In genomic region chr7:114086491-114086905, GRCh38 we compare ENCODE assay signal across 9 cellular contexts.
DNase-seq lines count a peak whose midpoint lies in the region; ATAC-seq, FAIRE-seq and TF ChIP-seq lines count a peak whose summit lies in the region.
"Had no signal": no experiment of that assay in that cellular context is flagged by ENCODE, and none has a peak within 500 bp of the region (broad histone marks: within the 10 kb centered on the region; RNA-seq: fewer than 3 reads in every experiment).

No MANE protein-coding gene starts in this region.

- intact Hi-C loops in GM12878 (cut with micrococcal nuclease; ENCODE audit: unreplicated experiment) = loop anchor here (10.0 kb wide), 1 partner anchor 318 kb away; no protein-coding TSS in a partner anchor

- peak overlapping the region; percentile 39; the same call in 1 of the 2 replicates for H2AFZ ChIP-seq in GM12878 (ENCODE audit: control insufficient read depth, low read depth, low read length)
- H2AFZ ChIP-seq in keratinocyte (ENCODE audit: control insufficient read depth, low read length) = peak overlapping the region; percentile 82

- no peak for TF ChIP-seq EP300 in GM12878 (IDR thresholded peaks at IDR 0.05; ENCODE audit: borderline replicate concordance in 1 of 2, control insufficient read depth in 1 of 2, low read depth in 2 of 2, low read length in 2 of 2)

- peaks cover 69% of the 10 kb centered on the region for H3K27me3 Mint-ChIP-seq in stimulated activated naive CD8-positive, alpha-beta T cell treated with anti-CD3 and anti-CD28 coated beads, Interleukin-15, amount 100 ng/mL, for 72 hours

- TF ChIP-seq CTCF in GM12878 (IDR thresholded peaks at IDR 0.05 in 2 of 3, conservative IDR thresholded peaks at IDR 0.05 in 1 of 3; ENCODE audit: control insufficient read depth in 2 of 3, extremely low read depth in 1 of 3, insufficient read depth in 1 of 3, low read depth in 3 of 3, low read length in 3 of 3) = no peak
- TF ChIP-seq CTCF in keratinocyte (optimal IDR thresholded peaks at IDR 0.05 in 1 of 3, IDR thresholded peaks at IDR 0.05 in 1 of 3, conservative IDR thresholded peaks at IDR 0.05 in 1 of 3; ENCODE audit: extremely low read depth in 1 of 3, insufficient read depth in 2 of 3, low read length in 3 of 3) = no peak

- peak overlapping the region; percentile 68; the same call in 1 of the 2 replicates for H3K4me3 ChIP-seq in GM12878
- peak overlapping the region; percentile 57 to 81 (median 71) for H3K4me3 ChIP-seq in keratinocyte (ENCODE audit: control insufficient read depth in 2 of 3, extremely low read depth in 1 of 3, insufficient read depth in 2 of 3, low read depth in 1 of 3, low read length in 3 of 3)
- H3K4me3 ChIP-seq: K562 had no signal

- H3K27ac ChIP-seq in GM12878 (ENCODE audit: control insufficient read depth, insufficient read depth) = no peak overlapping the region
- H3K27ac ChIP-seq in keratinocyte (ENCODE audit: control insufficient read depth, insufficient read depth, low read length) = no peak overlapping the region

- RAD21 ChIA-PET in GM12878 (lab: Charles Lee; ENCODE audit: unreplicated experiment) = no interaction called here

- H3K27me3 ChIP-seq in GM12878 (replicated peaks in 1 of 2; ENCODE audit: control insufficient read depth in 2 of 2, insufficient read depth in 2 of 2, low read length in 1 of 2) (peaks cover 6 to 35% of the 10 kb centered on the region in 2 experiments), keratinocyte (ENCODE audit: control insufficient read depth, extremely low read depth, insufficient read depth, low read length) (peaks cover 35% of the 10 kb centered on the region)

- H3K79me2 ChIP-seq in GM12878 (ENCODE audit: control insufficient read depth, insufficient read depth, low read length) (no peaks in the 10 kb centered on the region), keratinocyte (ENCODE audit: control insufficient read depth, insufficient read depth, low read length) (no peaks in the 10 kb centered on the region)

- H3K9ac ChIP-seq in GM12878 (ENCODE audit: control insufficient read depth, insufficient read depth, low read length) (no peak overlapping the region), keratinocyte (ENCODE audit: control insufficient read depth, extremely low read depth, insufficient read depth, low read length) (peak overlapping the region; percentile 13)

- no peaks in the 10 kb centered on the region for H3K9me3 Mint-ChIP-seq in stimulated activated naive CD8-positive, alpha-beta T cell treated with anti-CD3 and anti-CD28 coated beads, Interleukin-15, amount 100 ng/mL, for 72 hours

- TF ChIP-seq POLR2A in GM12878 (IDR thresholded peaks at IDR 0.05; ENCODE audit: low read depth, low read length) = no peak

- no peak for TF ChIP-seq RAD21 in GM12878 (IDR thresholded peaks at IDR 0.05; ENCODE audit: insufficient read depth, low read depth, low read length)

- POLR2A ChIA-PET in GM12878 (lab: Charles Lee) = no interaction called here

- dilution Hi-C loops in keratinocyte (cut with MboI; ENCODE audit: extremely low pct_ligation_motif_present, low sequenced_read_pairs) = no loop called here

- in situ Hi-C loops in GM12878 (cut with MboI) = no loop called here

- H3K9me3 ChIP-seq in GM12878 (replicated peaks; ENCODE audit: control insufficient read depth, insufficient read depth, low read length) (no peaks in the 10 kb centered on the region), keratinocyte (ENCODE audit: control insufficient read depth, low read depth, low read length) (no peaks in the 10 kb centered on the region)

- no peaks in the 10 kb centered on the region; the same call in 1 of the 2 replicates for H3K4me1 ChIP-seq in GM12878 (ENCODE audit: control insufficient read depth, insufficient read depth, low read length)
- peaks cover 12% of the 10 kb centered on the region for H3K4me1 ChIP-seq in keratinocyte (ENCODE audit: control insufficient read depth, extremely low read depth, insufficient read depth, low read length)

- H3K4me1 Mint-ChIP-seq in stimulated activated naive CD8-positive, alpha-beta T cell treated with anti-CD3 and anti-CD28 coated beads, Interleukin-15, amount 100 ng/mL, for 72 hours = peaks cover 52% of the 10 kb centered on the region

- H3K4me2 ChIP-seq in GM12878 (ENCODE audit: control insufficient read depth, insufficient read depth) (peak overlapping the region; percentile 82; the same call in 1 of the 2 replicates), keratinocyte (ENCODE audit: control insufficient read depth, extremely low read depth, insufficient read depth, low read depth, low read length) (peak overlapping the region; percentile 85)

- DNase-seq in COLO668 (lab: John Stamatoyannopoulos, UW; ENCODE audit: unreplicated experiment) (peak; percentile 63), GM12878 (ENCODE audit: low read depth, low spot score) (no peak), keratinocyte (ENCODE audit: low read depth, low spot score) (no peak), HPDE6-E6E7 (ENCODE audit: extremely low spot score) (no peak)
- DNase-seq in stimulated activated naive CD8-positive, alpha-beta T cell treated with anti-CD3 and anti-CD28 coated beads, Interleukin-15, amount 100 ng/mL, for 72 hours = no peak

- ATAC-seq in HG03520 (IDR thresholded peaks at IDR 0.05; ENCODE audit: unreplicated experiment) = peak; percentile 28
- ATAC-seq in GM12878 = 0 out of 3 replicates have a peak, but pooled peaks have one; percentile 10
- ATAC-seq in stimulated activated naive CD8-positive, alpha-beta T cell treated with anti-CD3 and anti-CD28 coated beads, Interleukin-15, amount 100 ng/mL, for 72 hours = peak; percentile 32
- ATAC-seq in HG02610 (IDR thresholded peaks at IDR 0.05; ENCODE audit: unreplicated experiment) = no peak
- no peak for ATAC-seq in GM21381 (IDR thresholded peaks at IDR 0.05; ENCODE audit: unreplicated experiment)
- ATAC-seq: K562 had no signal

- H4K20me1 ChIP-seq in GM12878 (ENCODE audit: control insufficient read depth, insufficient read depth) (no peaks in the 10 kb centered on the region), keratinocyte (ENCODE audit: control insufficient read depth, extremely low read depth, insufficient read depth, low read length) (no peaks in the 10 kb centered on the region)

- no peak overlapping the region for H3K27ac Mint-ChIP-seq in stimulated activated naive CD8-positive, alpha-beta T cell treated with anti-CD3 and anti-CD28 coated beads, Interleukin-15, amount 100 ng/mL, for 72 hours

- H3K9me1 ChIP-seq in keratinocyte (ENCODE audit: control insufficient read depth, extremely low read depth, insufficient read depth, low read length) = no peaks in the 10 kb centered on the region

- H3K36me3 ChIP-seq in GM12878 (ENCODE audit: control insufficient read depth in 2 of 2, insufficient read depth in 2 of 2, low read length in 1 of 2) (no peaks in the 10 kb centered on the region), keratinocyte (ENCODE audit: control insufficient read depth in 2 of 2, extremely low read depth in 1 of 2, insufficient read depth in 2 of 2, low read length in 2 of 2) (no peaks in the 10 kb centered on the region)

- no TSS peak for BruUV-seq in GM12878 (replicated peaks; lab: Mats Ljungman, UMichigan)

- CTCF ChIA-PET in GM12878 (lab: Yijun Ruan, JAX) = no interaction called here

- FAIRE-seq in GM12878 (lab: Jason Lieb, UNC) = no peak
- FAIRE-seq in keratinocyte (lab: Jason Lieb, UNC) = no peak
- FAIRE-seq: K562 had no signal

- H3K4me3 Mint-ChIP-seq in stimulated activated naive CD8-positive, alpha-beta T cell treated with anti-CD3 and anti-CD28 coated beads, Interleukin-15, amount 100 ng/mL, for 72 hours = peak overlapping the region; percentile 80

- SMC1A ChIA-PET in GM12878 (lab: Charles Lee; ENCODE audit: uncharacterized antibody, unreplicated experiment) = no interaction called here

- 9% methylated on average over 26 of the region's 37 CpGs for WGBS in GM12878 (ENCODE audit: insufficient coverage, insufficient replicate concordance, low lambda C conversion rate, missing lambda C conversion rate)

TF ChIP-seq in GM12878, 131 proteins besides CTCF, POLR2A, EP300 and RAD21:
- TF ChIP-seq DPF2 (IDR thresholded peaks at IDR 0.05) = no peak
- TF ChIP-seq BACH1 (IDR thresholded peaks at IDR 0.05; ENCODE audit: borderline replicate concordance) = no peak
- no peak for TF ChIP-seq E4F1 (IDR thresholded peaks at IDR 0.05; ENCODE audit: borderline replicate concordance, partially characterized antibody)
- no peak for TF ChIP-seq ZBTB33 (IDR thresholded peaks at IDR 0.05)
- no peak for TF ChIP-seq POLR2AphosphoS2 (IDR thresholded peaks at IDR 0.05; ENCODE audit: low read depth, low read length)
TF ChIP-seq in GM12878: peak in this region for 0.

Comparison
In these comparisons a context has a peak if more than half of its experiments do, and no peak if none do; other contexts are left out.
1. ATAC-seq: peak in HG03520 (single experiment), GM12878 (single experiment) and stimulated activated naive CD8-positive, alpha-beta T cell treated with anti-CD3 and anti-CD28 coated beads, Interleukin-15, amount 100 ng/mL, for 72 hours (single experiment); none in HG02610 (single experiment) and GM21381 (single experiment).